14 cellular contexts compared by ENCODE assay signal in genomic region chr14:77638738-77639137, GRCh38. TPM values are rescaled to one million over a fixed set of nuclear protein-coding genes. Genes with fewer than 3 reads are reported as not detected.
DNase-seq lines count a peak whose midpoint lies in the region; ATAC-seq and TF ChIP-seq lines count a peak whose summit lies in the region.
"Had no signal": no experiment of that assay in that cellular context is flagged by ENCODE, and none has a peak within 500 bp of the region (broad histone marks: within the 10 kb centered on the region; RNA-seq: fewer than 3 reads in every experiment).

No MANE protein-coding gene starts in this region.

- no peaks in the 10 kb centered on the region; the same call in 1 of the 2 replicates for H3K9me3 ChIP-seq in SJSA1 (replicated peaks)
- H3K9me3 ChIP-seq in skeletal muscle satellite cell (replicated peaks; ENCODE audit: low read length), result no peaks in the 10 kb centered on the region
- no peaks in the 10 kb centered on the region for H3K9me3 ChIP-seq in tibial artery
- H3K9me3 ChIP-seq: ovary had no signal

- H3K4me1 ChIP-seq in SJSA1 (replicated peaks) (peaks cover 9% of the 10 kb centered on the region), skeletal muscle satellite cell (ENCODE audit: control insufficient read depth, insufficient read depth, low read length) (peaks cover 34% of the 10 kb centered on the region), tibial artery (peaks cover 0 to 15% (median 3%) of the 10 kb centered on the region in 4 donors)

- DNase-seq in GM04504 (ENCODE audit: low read depth) (peak; percentile 72), SJSA1 (ENCODE audit: low read depth in 1 of 2, low spot score in 2 of 2) (peak; percentile 45 to 57), fibroblast of peridontal ligament (ENCODE audit: extremely low read depth) (peak; percentile 67), tibial artery (no peak)
- no peak for DNase-seq in stimulated activated CD4-positive, alpha-beta T cell treated with anti-CD3 and anti-CD28 coated beads, Interleukin-2, amount 100 ng/mL, for 48 hours
- DNase-seq: activated CD4-positive, alpha-beta T cell treated with anti-CD3 and anti-CD28 coated beads for 4 hours; NCI-H1105; NCI-H524 treated with DMSO at 0.1 percent for 48 hours; ovary; stimulated activated CD4-positive, alpha-beta T cell treated with anti-CD3 and anti-CD28 coated beads, Interleukin-4, amount 100 ng/mL, for 1 hour; stomach had no signal

- intact Hi-C loops in tibial artery (cut with DNase I; ENCODE audit: low total_unique reads), result no loop called here

- no peak for TF ChIP-seq CTCF in tibial artery (IDR thresholded peaks at IDR 0.05)

- H3K4me3 ChIP-seq in SJSA1 (no peak overlapping the region), skeletal muscle satellite cell (ENCODE audit: low read length) (no peak overlapping the region), tibial artery (no peak overlapping the region)
- H3K4me3 ChIP-seq: ovary, stomach had no signal

- no peaks in the 10 kb centered on the region for H3K36me3 ChIP-seq in SJSA1
- H3K36me3 ChIP-seq in skeletal muscle satellite cell (ENCODE audit: insufficient read depth, low read length), result no peaks in the 10 kb centered on the region
- no peaks in the 10 kb centered on the region for H3K36me3 ChIP-seq in tibial artery
- H3K36me3 ChIP-seq: ovary, stomach had no signal

- H3K27me3 ChIP-seq in SJSA1 (replicated peaks) (no peaks in the 10 kb centered on the region), skeletal muscle satellite cell (ENCODE audit: control insufficient read depth, insufficient read depth, low read length) (no peaks in the 10 kb centered on the region), tibial artery (no peaks in the 10 kb centered on the region)
- H3K27me3 ChIP-seq: ovary, stomach had no signal

- ATAC-seq in HG03521 (IDR thresholded peaks at IDR 0.05; ENCODE audit: unreplicated experiment), result no peak
- ATAC-seq in GM21576 (IDR thresholded peaks at IDR 0.05; ENCODE audit: unreplicated experiment), result no peak

- peak overlapping the region; percentile 74 for H3K9ac ChIP-seq in skeletal muscle satellite cell (ENCODE audit: low read depth, low read length)

- peak overlapping the region; percentile 35 for H3K4me2 ChIP-seq in skeletal muscle satellite cell (ENCODE audit: low read length)

- peak overlapping the region; percentile 66 for H3K27ac ChIP-seq in SJSA1
- no peak overlapping the region for H3K27ac ChIP-seq in tibial artery
- H3K27ac ChIP-seq: ovary had no signal

RNA-seq across cellular contexts. Expression of gene SPTLC2, which starts 22.3 kb away (rescaled TPM):
- total RNA-seq in SJSA1 (2014; rRNA removed; shearing (Covaris generic)), result 16.4 and 22.1 TPM in 2 replicates
- total RNA-seq in skeletal muscle satellite cell (2012; rRNA removed), result 20.3 and 30.2 TPM in 2 replicates

Comparison
In these comparisons a context has a peak if more than half of its experiments do, and no peak if none do; other contexts are left out.
1. DNase-seq: peak in GM04504 (single experiment), SJSA1 (2 of 2) and fibroblast of peridontal ligament (single experiment); none in stimulated activated CD4-positive, alpha-beta T cell treated with anti-CD3 and anti-CD28 coated beads, Interleukin-2, amount 100 ng/mL, for 48 hours (0 of 2) and tibial artery (0 of 2).